ENCODE assay signal across 9 cellular contexts in the genomic region with DNA sequence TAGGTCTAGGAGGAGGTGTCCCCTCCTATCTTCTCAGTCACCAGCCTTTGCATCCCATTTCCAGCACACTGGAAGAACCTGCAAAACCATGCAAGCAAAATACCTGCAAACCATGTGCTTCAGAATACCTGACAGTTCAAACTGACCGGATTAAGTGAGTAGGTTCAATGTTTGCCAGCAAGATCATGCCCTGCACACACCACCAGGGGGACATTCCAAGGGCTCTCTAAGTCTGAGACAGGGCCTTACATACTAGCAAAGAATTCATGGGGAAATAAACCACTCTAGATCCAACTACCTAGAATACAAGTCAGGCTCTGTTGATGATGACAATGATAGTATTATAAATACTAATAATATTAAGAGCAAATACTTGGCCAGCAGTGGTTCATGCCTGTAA. TPM values are rescaled to one million over a fixed set of nuclear protein-coding genes. Genes with fewer than 3 reads are reported as not detected.
DNase-seq lines count a peak whose midpoint lies in the region; ATAC-seq and TF ChIP-seq lines count a peak whose summit lies in the region.
"Had no signal": no experiment of that assay in that cellular context is flagged by ENCODE, and none has a peak within 500 bp of the region (broad histone marks: within the 10 kb centered on the region; RNA-seq: fewer than 3 reads in every experiment).

No MANE protein-coding gene starts in this region.

- H3K27me3 ChIP-seq in osteoblast (ENCODE audit: insufficient read depth, low read length) = no peaks in the 10 kb centered on the region

- ATAC-seq in omental fat pad (ENCODE audit: low FRiP score) = no peak

- H3K27ac ChIP-seq in osteoblast (ENCODE audit: low read depth, low read length) = no peak overlapping the region

- DNase-seq in DMS53 (lab: John Stamatoyannopoulos, UW) (peak; percentile 52), DMS53 treated with DMSO at 0.1 percent for 48 hours (lab: John Stamatoyannopoulos, UW; ENCODE audit: unreplicated experiment) (no peak), MV-4-11 (lab: John Stamatoyannopoulos, UW) (peak; percentile 28), endothelial cell (ENCODE audit: low spot score) (no peak), osteoblast (ENCODE audit: insufficient read length, low spot score, missing footprints) (peak; percentile 39), occipital lobe (lab: John Stamatoyannopoulos, UW) (no peak), omental fat pad (ENCODE audit: low spot score) (no peak), NCI-H1436 treated with DMSO at 0.1 percent for 48 hours (lab: John Stamatoyannopoulos, UW) (no peak)

- H3K27ac Mint-ChIP-seq in endothelial cell (ENCODE audit: unreplicated experiment) = no peak overlapping the region
- H3K27ac Mint-ChIP-seq: T-helper 1 cell treated with Interleukin-12 subunit alpha and Interleukin-12 subunit beta and Interleukin-4 antibody, amounts not matched to agents 30 μg/mL and 1 μg/mL, for 36 hours had no signal

- no peaks in the 10 kb centered on the region for H3K9me3 Mint-ChIP-seq in endothelial cell (ENCODE audit: unreplicated experiment)
- H3K9me3 Mint-ChIP-seq: T-helper 1 cell treated with Interleukin-12 subunit alpha and Interleukin-12 subunit beta and Interleukin-4 antibody, amounts not matched to agents 30 μg/mL and 1 μg/mL, for 36 hours had no signal

- H3K4me1 Mint-ChIP-seq in endothelial cell (ENCODE audit: unreplicated experiment) = peaks cover 11% of the 10 kb centered on the region

- H3K4me3 ChIP-seq in osteoblast (ENCODE audit: insufficient read depth, low read length) = no peak overlapping the region

- H3K27me3 Mint-ChIP-seq in endothelial cell (ENCODE audit: unreplicated experiment) = no peaks in the 10 kb centered on the region

- H3K4me1 ChIP-seq in osteoblast (ENCODE audit: insufficient read depth, low read length) = no peaks in the 10 kb centered on the region

- H3K36me3 Mint-ChIP-seq in endothelial cell (ENCODE audit: low read depth, unreplicated experiment) = peaks cover 8% of the 10 kb centered on the region

- peak; percentile 65 for TF ChIP-seq CTCF in endothelial cell (IDR thresholded peaks at IDR 0.05; ENCODE audit: unreplicated experiment)
- TF ChIP-seq CTCF in osteoblast (IDR thresholded peaks at IDR 0.05; ENCODE audit: extremely low read depth, low read depth, low read length) = peak; percentile 65
- no peak for TF ChIP-seq CTCF in omental fat pad (IDR thresholded peaks at IDR 0.05)

- H3K79me2 ChIP-seq in osteoblast (ENCODE audit: insufficient read depth, low read length) = peaks cover 41% of the 10 kb centered on the region

- H3K4me2 ChIP-seq in osteoblast (ENCODE audit: insufficient read depth, low read length) = no peak overlapping the region

- H2AFZ ChIP-seq in osteoblast (ENCODE audit: low read length) = no peak overlapping the region

- H3K9me3 ChIP-seq in osteoblast (ENCODE audit: low read depth, low read length) = no peaks in the 10 kb centered on the region

- H3K36me3 ChIP-seq in osteoblast (ENCODE audit: insufficient read depth, low read length) = peaks cover 16% of the 10 kb centered on the region

- no peak overlapping the region for H3K4me3 Mint-ChIP-seq in endothelial cell (ENCODE audit: unreplicated experiment)
- H3K4me3 Mint-ChIP-seq: T-helper 1 cell treated with Interleukin-12 subunit alpha and Interleukin-12 subunit beta and Interleukin-4 antibody, amounts not matched to agents 30 μg/mL and 1 μg/mL, for 36 hours had no signal

- H4K20me1 ChIP-seq in osteoblast (ENCODE audit: insufficient read depth, low read length) = peaks cover 20% of the 10 kb centered on the region

RNA-seq across cellular contexts. Expression of a gene that starts 27.6 kb away (rescaled TPM):
- total RNA-seq in endothelial cell (ENCODE audit: unreplicated experiment) (18.4 TPM), osteoblast (39.4 and 48.6 TPM in 2 replicates), occipital lobe (16.7 TPM), omental fat pad (10 to 100 TPM; 16.2 to 45.6 (median 27.0) TPM)

RNA-seq across cellular contexts. Expression of a gene that starts 59.9 kb away (rescaled TPM):
- total RNA-seq in endothelial cell (ENCODE audit: unreplicated experiment) (10.1 TPM), osteoblast (4.1 and 4.3 TPM in 2 replicates), occipital lobe (3.1 TPM), omental fat pad (1 to 10 TPM; 6.0 to 9.0 (median 7.2) TPM)

Comparison
In these comparisons a context has a peak if more than half of its experiments do, and no peak if none do; other contexts are left out.
1. DNase-seq: peak in DMS53 (single experiment), MV-4-11 (single experiment) and osteoblast (single experiment); none in DMS53 treated with DMSO at 0.1 percent for 48 hours (single experiment), endothelial cell (single experiment), occipital lobe (single experiment), omental fat pad (single experiment) and NCI-H1436 treated with DMSO at 0.1 percent for 48 hours (single experiment).
2. CTCF ChIP-seq: peak in endothelial cell (single experiment) and osteoblast (single experiment); none in omental fat pad (0 of 3).